In genomic region chr6:36853325-36853724, GRCh38 we compare ENCODE assay signal across 9 cellular contexts. TPM values are rescaled to one million over a fixed set of nuclear protein-coding genes. Genes with fewer than 3 reads are reported as not detected.
A peak's percentile ranks its signal among the peaks of the same experiment; 100 is the strongest.
DNase-seq lines count a peak whose midpoint lies in the region; ATAC-seq and TF ChIP-seq lines count a peak whose summit lies in the region.
"Had no signal": no experiment of that assay in that cellular context is flagged by ENCODE, and none has a peak within 500 bp of the region (broad histone marks: within the 10 kb centered on the region; RNA-seq: fewer than 3 reads in every experiment).

No MANE protein-coding gene starts in this region.

- H3K27me3 ChIP-seq in PC-9 (ENCODE audit: insufficient read depth, low read depth) (no peaks in the 10 kb centered on the region), esophagus muscularis mucosa (no peaks in the 10 kb centered on the region), neutrophil (no peaks in the 10 kb centered on the region)

- POLR2A ChIA-PET in PC-9 (lab: Charles Lee; ENCODE audit: unreplicated experiment): interaction anchor here (0.6 to 0.7 kb wide), 4 partner anchors 18 to 385 kb away, joined by 3 to 53 read pairs (median 14); no protein-coding TSS in a partner anchor

- H3K9me3 Mint-ChIP-seq in Calu3 (ENCODE audit: low read depth, unreplicated experiment): no peaks in the 10 kb centered on the region

- H3K4me2 ChIP-seq in PC-9: peak overlapping the region; percentile 33

- CTCF ChIA-PET in Calu3 (lab: Charles Lee) (interaction anchor here (0.9 to 2.1 kb wide), 3 partner anchors 21 to 165 kb away, joined by 4 to 7 read pairs (median 4); partner anchors contain the start of gene PPIL1), PC-9 (lab: Charles Lee) (interaction anchor here (0.5 to 2.0 kb wide), 7 partner anchors 25 to 436 kb away, joined by 3 to 31 read pairs (median 11); no protein-coding TSS in a partner anchor)

- H3K4me1 Mint-ChIP-seq in Calu3 (ENCODE audit: low read depth, unreplicated experiment): peaks cover 37% of the 10 kb centered on the region

- H3K4me3 ChIP-seq in PC-9: no peak overlapping the region
- H3K4me3 ChIP-seq in esophagus muscularis mucosa: no peak overlapping the region
- peak overlapping the region in 1 of 2 experiments; percentile 14 for H3K4me3 ChIP-seq in neutrophil (ENCODE audit: low read depth in 1 of 2, low read length in 1 of 2)

- intact Hi-C loops in Calu3 (cut with micrococcal nuclease; ENCODE audit: unreplicated experiment) (loop anchor here (5.0 kb wide), 2 partner anchors 71 to 236 kb away; no protein-coding TSS in a partner anchor), PC-9 (cut with micrococcal nuclease; ENCODE audit: unreplicated experiment) (no loop called here), esophagus muscularis mucosa (cut with DNase I) (loop anchor here (10.0 kb wide), 1 partner anchor 229 kb away; no protein-coding TSS in a partner anchor)

- no peak for TF ChIP-seq CTCF in Calu3 (IDR thresholded peaks at IDR 0.05; ENCODE audit: unreplicated experiment)
- TF ChIP-seq CTCF in PC-9 (conservative IDR thresholded peaks at IDR 0.05): no peak
- TF ChIP-seq CTCF in esophagus muscularis mucosa (IDR thresholded peaks at IDR 0.05): no peak
- no peak for TF ChIP-seq CTCF in neutrophil (IDR thresholded peaks at IDR 0.05)

- H3K4me1 ChIP-seq in PC-9 (replicated peaks; ENCODE audit: insufficient read depth) (peaks cover 22% of the 10 kb centered on the region), esophagus muscularis mucosa (peaks cover 45 to 53% (median 48%) of the 10 kb centered on the region in 4 donors), neutrophil (ENCODE audit: control insufficient read depth in 1 of 2, insufficient read depth in 1 of 2, low read depth in 1 of 2, low read length in 1 of 2) (peaks cover 65 to 71% of the 10 kb centered on the region in 2 experiments)

- no peak overlapping the region for H2AFZ ChIP-seq in PC-9

- 66% methylated on average over 5 of the region's 5 CpGs for WGBS in esophagus muscularis mucosa

- H3K9me3 ChIP-seq in PC-9 (ENCODE audit: insufficient read depth, low read depth): no peaks in the 10 kb centered on the region
- H3K9me3 ChIP-seq in esophagus muscularis mucosa: no peaks in the 10 kb centered on the region
- no peaks in the 10 kb centered on the region for H3K9me3 ChIP-seq in neutrophil

- H3K9me2 ChIP-seq in PC-9 (ENCODE audit: insufficient read depth): no peaks in the 10 kb centered on the region

- no peaks in the 10 kb centered on the region for H3K79me2 ChIP-seq in PC-9 (ENCODE audit: low read depth)

- BruUV-seq in Calu3 (replicated peaks; lab: Mats Ljungman, UMichigan): no TSS peak
- BruUV-seq in PC-9 (replicated peaks; lab: Mats Ljungman, UMichigan): no TSS peak

- no peak for TF ChIP-seq POLR2A in esophagus muscularis mucosa (IDR thresholded peaks at IDR 0.05; ENCODE audit: low read depth)

- H3K36me3 Mint-ChIP-seq in Calu3 (ENCODE audit: insufficient read depth, unreplicated experiment): peaks cover 21% of the 10 kb centered on the region

- H4K20me1 ChIP-seq in PC-9 (ENCODE audit: insufficient read depth): no peaks in the 10 kb centered on the region

- peaks cover 33% of the 10 kb centered on the region; the same call in 1 of the 2 replicates for H3F3A ChIP-seq in PC-9 (ENCODE audit: insufficient read depth, low read depth)

- H3K27ac ChIP-seq in PC-9 (peak overlapping the region; percentile 78), esophagus muscularis mucosa (replicated peaks in 1 of 4) (peak overlapping the region; percentile 45 to 60 (median 57)), neutrophil (peak overlapping the region; percentile 86)

- ATAC-seq in GM19455 (IDR thresholded peaks at IDR 0.05; ENCODE audit: unreplicated experiment) (no peak), GM18873 (IDR thresholded peaks at IDR 0.05; ENCODE audit: low FRiP score, unreplicated experiment) (no peak)

- peak overlapping the region; percentile 69 for H3K27ac Mint-ChIP-seq in Calu3 (ENCODE audit: unreplicated experiment)

- DNase-seq in Calu3: no peak
- DNase-seq in PC-9: peak; percentile 33 to 96
- no peak for DNase-seq in esophagus muscularis mucosa (ENCODE audit: extremely low spot score)
- no peak for DNase-seq in SHP77 (lab: John Stamatoyannopoulos, UW)
- no peak for DNase-seq in activated CD4-positive, CD25-positive, alpha-beta regulatory T cell (lab: John Stamatoyannopoulos, UW)
- DNase-seq: activated CD4-positive, CD25-positive, alpha-beta regulatory T cell treated with anti-CD3 and anti-CD28 coated beads, Interleukin-2, amount 50 U/mL, for 72 hours had no signal

- TF ChIP-seq EP300 in esophagus muscularis mucosa (IDR thresholded peaks at IDR 0.05): no peak

- no peak overlapping the region for H3K4me3 Mint-ChIP-seq in Calu3 (ENCODE audit: low read depth, unreplicated experiment)

- no peaks in the 10 kb centered on the region for H3K27me3 Mint-ChIP-seq in Calu3 (ENCODE audit: unreplicated experiment)

- H3K36me3 ChIP-seq in PC-9 (ENCODE audit: low read depth) (peaks cover 37% of the 10 kb centered on the region), esophagus muscularis mucosa (peaks cover 0 to 19% (median 7%) of the 10 kb centered on the region in 4 donors), neutrophil (peaks cover 5% of the 10 kb centered on the region)

RNA-seq across cellular contexts. Expression of gene CPNE5, which starts 14.1 kb away (rescaled TPM):
- total RNA-seq in Calu3 (2022) (0.12 TPM in 1 of 2 replicates, not detected in the other), PC-9 (2021) (0.37 and 0.40 TPM in 2 replicates), esophagus muscularis mucosa (1 to 10 TPM; 2.1 to 4.6 (median 2.6) TPM)

RNA-seq across cellular contexts. Expression of gene PPIL1, which starts 21.3 kb away (rescaled TPM):
- total RNA-seq in Calu3 (2022) (59.6 and 64.4 TPM in 2 replicates), PC-9 (2021) (19.0 and 28.4 TPM in 2 replicates), esophagus muscularis mucosa (10 to 100 TPM; 17.6 to 30.3 (median 25.4) TPM)

RNA-seq across cellular contexts. Expression of gene C6orf89, which starts 32.4 kb away (rescaled TPM):
- 58.3 and 61.1 TPM in 2 replicates for total RNA-seq in Calu3 (2022)
- 28.7 and 40.1 TPM in 2 replicates for total RNA-seq in PC-9 (2021)
- 10 to 100 TPM; 56.5 to 66.2 (median 59.0) TPM for total RNA-seq in esophagus muscularis mucosa

Comparison
In these comparisons a context has a peak if more than half of its experiments do, and no peak if none do; other contexts are left out.
1. DNase-seq: peak in PC-9 (2 of 2); none in Calu3 (single experiment), esophagus muscularis mucosa (single experiment), SHP77 (0 of 2) and activated CD4-positive, CD25-positive, alpha-beta regulatory T cell (0 of 4).
2. Peak in every context shown above with its lines, with median percentiles within 50 percentile points of each other: H3K27ac ChIP-seq.